12 cellular contexts compared by ENCODE assay signal in the genomic region with DNA sequence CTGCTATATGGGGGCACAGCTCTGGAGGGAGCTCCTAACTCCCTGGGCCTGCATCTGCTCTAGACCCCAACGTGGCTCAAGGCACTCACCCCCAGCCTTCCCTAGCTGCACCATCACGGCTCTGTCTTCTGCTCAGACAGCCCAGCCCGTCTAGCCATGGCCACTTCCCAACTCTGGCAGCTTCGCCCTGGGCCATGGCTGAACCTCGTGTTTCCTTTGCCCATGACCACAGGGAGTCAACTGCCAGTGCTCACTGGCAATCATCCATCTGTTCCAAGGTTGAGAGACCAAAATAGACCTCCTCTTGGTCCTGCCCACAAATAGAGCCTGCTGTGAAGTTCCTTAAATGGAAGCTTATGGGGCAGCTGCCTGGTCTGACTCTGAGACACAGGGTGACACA. TPM values are rescaled to one million over a fixed set of nuclear protein-coding genes. Genes with fewer than 3 reads are reported as not detected.
A peak's percentile ranks its signal among the peaks of the same experiment; 100 is the strongest.
DNase-seq lines count a peak whose midpoint lies in the region; ATAC-seq and TF ChIP-seq lines count a peak whose summit lies in the region.
"Had no signal": no experiment of that assay in that cellular context is flagged by ENCODE, and none has a peak within 500 bp of the region (broad histone marks: within the 10 kb centered on the region; RNA-seq: fewer than 3 reads in every experiment).

No MANE protein-coding gene starts in this region.

- no peak for TF ChIP-seq CTCF in glutamatergic neuron (IDR thresholded peaks at IDR 0.05; ENCODE audit: partially characterized antibody, unreplicated experiment)
- TF ChIP-seq CTCF in CD8-positive, alpha-beta T cell (IDR thresholded peaks at IDR 0.05), result no peak

- no peaks in the 10 kb centered on the region for H3F3A ChIP-seq in GM23248 (ENCODE audit: insufficient read depth)

- no peaks in the 10 kb centered on the region for H3K79me2 ChIP-seq in GM23248 (ENCODE audit: insufficient read depth)

- H3K27ac Mint-ChIP-seq in glutamatergic neuron (ENCODE audit: unreplicated experiment) (peak overlapping the region; percentile 83), T-helper 17 cell (no peak overlapping the region)
- no peak overlapping the region for H3K27ac Mint-ChIP-seq in CD8-positive, alpha-beta T cell
- H3K27ac Mint-ChIP-seq: activated naive CD4-positive, alpha-beta T cell treated with anti-CD3 and anti-CD28 coated beads, Interleukin-2, amount 50 U/mL, for 24 hours had no signal

- H3K9me3 Mint-ChIP-seq in glutamatergic neuron (ENCODE audit: unreplicated experiment), result peaks cover 6% of the 10 kb centered on the region
- H3K9me3 Mint-ChIP-seq in CD8-positive, alpha-beta T cell, result no peaks in the 10 kb centered on the region
- H3K9me3 Mint-ChIP-seq: activated naive CD4-positive, alpha-beta T cell treated with anti-CD3 and anti-CD28 coated beads, Interleukin-2, amount 50 U/mL, for 24 hours had no signal

- in situ Hi-C loops in GM23248 (cut with MboI), result no loop called here

- no peaks in the 10 kb centered on the region for H3K36me3 ChIP-seq in GM23248 (ENCODE audit: low read depth)
- H3K36me3 ChIP-seq in skeletal muscle tissue (ENCODE audit: control insufficient read depth in 3 of 3, insufficient read depth in 3 of 3, low read length in 3 of 3), result no peaks in the 10 kb centered on the region
- no peaks in the 10 kb centered on the region for H3K36me3 ChIP-seq in CD8-positive, alpha-beta T cell (ENCODE audit: insufficient read depth, low read length)
- H3K36me3 ChIP-seq: esophagus muscularis mucosa had no signal

- peak; percentile 30 for DNase-seq in GM23248
- DNase-seq in NCI-H446 treated with DMSO at 0.1 percent for 48 hours (lab: John Stamatoyannopoulos, UW), result peak; percentile 73
- no peak for DNase-seq in glutamatergic neuron
- no peak for DNase-seq in CD8-positive, alpha-beta T cell
- DNase-seq in T-helper 17 cell, result no peak
- DNase-seq: activated CD4-positive, alpha-beta T cell treated with anti-CD3 and anti-CD28 coated beads, Interleukin-2, amount 50 U/mL, for 4 hours; NCI-H1436 treated with DMSO at 0.1 percent for 48 hours; NCI-H82 had no signal

- H3K4me3 Mint-ChIP-seq in glutamatergic neuron (ENCODE audit: unreplicated experiment) (peak overlapping the region; percentile 36), T-helper 17 cell (no peak overlapping the region)
- no peak overlapping the region for H3K4me3 Mint-ChIP-seq in CD8-positive, alpha-beta T cell
- H3K4me3 Mint-ChIP-seq: activated naive CD4-positive, alpha-beta T cell treated with anti-CD3 and anti-CD28 coated beads, Interleukin-2, amount 50 U/mL, for 24 hours had no signal

- ATAC-seq in GM21423 (IDR thresholded peaks at IDR 0.05; ENCODE audit: unreplicated experiment) (no peak), T-helper 17 cell (no peak)
- ATAC-seq in CD8-positive, alpha-beta T cell, result no peak

- H4K20me1 ChIP-seq in GM23248 (ENCODE audit: insufficient read depth), result no peaks in the 10 kb centered on the region

- H3K9ac ChIP-seq in GM23248, result 0 out of 2 replicates have a peak overlapping the region, but pooled peaks have one; percentile 25
- peak overlapping the region; percentile 1 to 83 (median 39) for H3K9ac ChIP-seq in skeletal muscle tissue (ENCODE audit: low read depth in 1 of 3, low read length in 3 of 3)

- WGBS in GM23248 (ENCODE audit: low coverage in 1 of 2, low lambda C conversion rate in 2 of 2, missing lambda C conversion rate in 2 of 2), 2 experiments, result 50 to 55% methylated on average over 5 of the region's 5 CpGs

- H3K27me3 Mint-ChIP-seq in glutamatergic neuron (ENCODE audit: unreplicated experiment) (peaks cover 3% of the 10 kb centered on the region), T-helper 17 cell (peaks cover 50% of the 10 kb centered on the region)
- H3K27me3 Mint-ChIP-seq in CD8-positive, alpha-beta T cell (ENCODE audit: low read depth), result peaks cover 24% of the 10 kb centered on the region

- H3K4me1 Mint-ChIP-seq in glutamatergic neuron (ENCODE audit: low read depth, unreplicated experiment) (peaks cover 33% of the 10 kb centered on the region), T-helper 17 cell (no peaks in the 10 kb centered on the region)
- peaks cover 3% of the 10 kb centered on the region for H3K4me1 Mint-ChIP-seq in CD8-positive, alpha-beta T cell (ENCODE audit: low read depth)
- H3K4me1 Mint-ChIP-seq: activated naive CD4-positive, alpha-beta T cell treated with anti-CD3 and anti-CD28 coated beads, Interleukin-2, amount 50 U/mL, for 24 hours had no signal

- H3K9me3 ChIP-seq in GM23248 (ENCODE audit: low read depth) (no peaks in the 10 kb centered on the region), skeletal muscle tissue (ENCODE audit: control insufficient read depth in 3 of 3, low read length in 3 of 3) (no peaks in the 10 kb centered on the region), T-helper 17 cell (ENCODE audit: control insufficient read depth, low read length, poor library complexity, severe bottlenecking) (no peaks in the 10 kb centered on the region)
- H3K9me3 ChIP-seq in CD8-positive, alpha-beta T cell (ENCODE audit: low read length), result no peaks in the 10 kb centered on the region
- H3K9me3 ChIP-seq: esophagus muscularis mucosa had no signal

- H3K9me2 ChIP-seq in GM23248 (ENCODE audit: insufficient read depth), result no peaks in the 10 kb centered on the region

- H3K27ac ChIP-seq in GM23248 (no peak overlapping the region), skeletal muscle tissue (ENCODE audit: low read depth, low read length) (peak overlapping the region; percentile 79)
- H3K27ac ChIP-seq in CD8-positive, alpha-beta T cell (ENCODE audit: low read depth, low read length), result no peak overlapping the region
- H3K27ac ChIP-seq: esophagus muscularis mucosa had no signal

- H3K4me2 ChIP-seq in GM23248 (ENCODE audit: unreplicated experiment), result peak overlapping the region; percentile 35

- H3K4me1 ChIP-seq in GM23248 (ENCODE audit: insufficient read depth) (peaks cover 5% of the 10 kb centered on the region; the same call in 1 of the 2 replicates), skeletal muscle tissue (ENCODE audit: control insufficient read depth in 3 of 3, insufficient read depth in 3 of 3, low read length in 3 of 3) (peaks cover 34 to 48% (median 47%) of the 10 kb centered on the region in 3 donors)
- H3K4me1 ChIP-seq in CD8-positive, alpha-beta T cell (ENCODE audit: insufficient read depth, low read length), result peaks cover 1% of the 10 kb centered on the region

- H3K4me3 ChIP-seq in GM23248 (no peak overlapping the region), skeletal muscle tissue (ENCODE audit: low read length in 3 of 3) (peak overlapping the region in 1 of 3 donors; percentile 63)
- no peak overlapping the region for H3K4me3 ChIP-seq in CD8-positive, alpha-beta T cell (ENCODE audit: low read depth, low read length)
- H3K4me3 ChIP-seq: esophagus muscularis mucosa had no signal

- H3K27me3 ChIP-seq in GM23248 (replicated peaks; ENCODE audit: insufficient read depth), result peaks cover 15% of the 10 kb centered on the region; the same call in 1 of the 2 replicates
- peaks cover 7 to 10% (median 9%) of the 10 kb centered on the region in 3 donors for H3K27me3 ChIP-seq in skeletal muscle tissue (ENCODE audit: control insufficient read depth in 3 of 3, insufficient read depth in 3 of 3, low read length in 3 of 3)
- no peaks in the 10 kb centered on the region for H3K27me3 ChIP-seq in CD8-positive, alpha-beta T cell (ENCODE audit: insufficient read depth, low read length)

- intact Hi-C loops in CD8-positive, alpha-beta T cell (cut with DNase I, micrococcal nuclease), result no loop called here

- H2AFZ ChIP-seq in GM23248, result no peak overlapping the region

- POLR2A ChIA-PET in CD8-positive, alpha-beta T cell (lab: Charles Lee), result no interaction called here

- CTCF ChIA-PET in CD8-positive, alpha-beta T cell (lab: Charles Lee), result interaction anchor here (1.2 kb wide), 1 partner anchor 10 kb away, joined by 3 read pairs; no protein-coding TSS in a partner anchor

- H3K36me3 Mint-ChIP-seq in glutamatergic neuron (ENCODE audit: unreplicated experiment) (no peaks in the 10 kb centered on the region), T-helper 17 cell (ENCODE audit: low read depth) (no peaks in the 10 kb centered on the region)
- no peaks in the 10 kb centered on the region for H3K36me3 Mint-ChIP-seq in CD8-positive, alpha-beta T cell
- H3K36me3 Mint-ChIP-seq: activated naive CD4-positive, alpha-beta T cell treated with anti-CD3 and anti-CD28 coated beads, Interleukin-2, amount 50 U/mL, for 24 hours had no signal

RNA-seq across cellular contexts. Expression of gene LMO1, which starts 5.4 kb away (rescaled TPM):
- not detected in 2 replicates for total RNA-seq in GM23248 (2014; rRNA removed; shearing (Covaris generic))
- not detected in 2 replicates for polyA plus RNA-seq in GM23248 (2016; fragmentation: Nextera tagmentation; extraction: Ambion mirVana)
- total RNA-seq in glutamatergic neuron (ENCODE audit: unreplicated experiment), result 5.7 TPM
- not detected for total RNA-seq in skeletal muscle tissue
- total RNA-seq in CD8-positive, alpha-beta T cell, result not detected
- total RNA-seq in T-helper 17 cell, result not detected

Comparison
In these comparisons a context has a peak if more than half of its experiments do, and no peak if none do; other contexts are left out.
1. DNase-seq: peak in GM23248 (single experiment) and NCI-H446 treated with DMSO at 0.1 percent for 48 hours (single experiment); none in glutamatergic neuron (single experiment), CD8-positive, alpha-beta T cell (0 of 7) and T-helper 17 cell (0 of 3).